15 cellular contexts compared by ENCODE assay signal in the genomic region with DNA sequence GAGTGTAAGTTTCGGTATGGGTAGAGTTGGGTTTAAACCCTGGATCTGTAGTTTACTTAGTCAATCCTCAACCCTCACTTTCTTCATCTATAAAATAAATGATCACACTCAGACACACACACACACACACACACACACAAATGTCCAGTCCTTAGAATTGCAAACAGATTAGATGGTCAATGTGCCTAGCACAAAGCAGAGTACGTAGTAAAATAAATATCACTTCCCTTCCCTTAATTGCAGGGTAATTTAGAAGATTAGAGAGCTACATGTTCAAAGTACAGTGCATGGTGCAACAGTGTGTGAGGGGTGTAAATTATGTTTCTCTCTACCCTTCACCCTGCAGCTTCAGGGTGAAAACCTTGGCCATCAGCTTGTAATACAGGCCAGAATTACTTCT.
"Had no signal": no experiment of that assay in that cellular context is flagged by ENCODE, and none has a peak within 500 bp of the region (broad histone marks: within the 10 kb centered on the region; RNA-seq: fewer than 3 reads in every experiment).

No MANE protein-coding gene starts in this region.

- H3K4me1 ChIP-seq: esophagus muscularis mucosa, parathyroid adenoma, prostate gland, testis, tibial nerve had no signal

- ATAC-seq: naive thymus-derived CD4-positive, alpha-beta T cell; sciatic nerve; stimulated activated naive B cell treated with anti-CD40 and anti-IgM and Interleukin-4, amounts not matched to agents 10 μg/mL and 1 μg/mL and 100 μg/mL, for 72 hours; stimulated activated naive CD8-positive, alpha-beta T cell treated with anti-CD3 and anti-CD28 coated beads, Interleukin-15, amount 100 ng/mL, for 72 hours had no signal

- H3K27ac ChIP-seq: epithelial cell of prostate, esophagus muscularis mucosa, parathyroid adenoma, prostate gland, testis, tibial nerve had no signal

- H3K4me3 ChIP-seq: esophagus muscularis mucosa, prostate gland, testis, tibial nerve had no signal

- H3K36me3 ChIP-seq: esophagus muscularis mucosa, prostate gland, tibial nerve had no signal

- H3K79me2 ChIP-seq: parathyroid adenoma had no signal

- DNase-seq: effector memory CD4-positive, alpha-beta T cell; mesendoderm; naive thymus-derived CD4-positive, alpha-beta T cell; nephron progenitor cell; stimulated activated CD4-positive, alpha-beta T cell treated with anti-CD3 and anti-CD28 coated beads, Interleukin-2, amount 100 ng/mL, for 24 hours; stimulated activated CD4-positive, alpha-beta T cell treated with anti-CD3 and anti-CD28 coated beads, Interleukin-4, amount 100 ng/mL, for 4 hours; stimulated activated naive B cell treated with anti-CD40 and anti-IgM and Interleukin-4, amounts not matched to agents 10 μg/mL and 1 μg/mL and 100 μg/mL, for 72 hours; stimulated activated naive CD8-positive, alpha-beta T cell treated with anti-CD3 and anti-CD28 coated beads, Interleukin-15, amount 100 ng/mL, for 72 hours; testis had no signal

- H2AFZ ChIP-seq: parathyroid adenoma had no signal

- H3K27me3 ChIP-seq: testis, tibial nerve had no signal

- H3K9me3 ChIP-seq: esophagus muscularis mucosa, prostate gland, testis, tibial nerve had no signal
